In genomic region chr1:151945725-151946365, GRCh38 we compare ENCODE assay signal across 8 cellular contexts. TPM values are rescaled to one million over a fixed set of nuclear protein-coding genes. Genes with fewer than 3 reads are reported as not detected.
DNase-seq lines count a peak whose midpoint lies in the region; ATAC-seq, FAIRE-seq and TF ChIP-seq lines count a peak whose summit lies in the region.

No MANE protein-coding gene starts in this region.

- no peak for ATAC-seq in GM21717 (IDR thresholded peaks at IDR 0.05; ENCODE audit: unreplicated experiment)

- H3K9me3 ChIP-seq in parathyroid adenoma (ENCODE audit: control insufficient read depth, low read length) (no peaks in the 10 kb centered on the region), tibial nerve (no peaks in the 10 kb centered on the region)

- WGBS in tibial nerve, 2 donors: 18 to 31% methylated on average over 8 of the region's 8 CpGs

- H3K36me3 ChIP-seq in parathyroid adenoma (ENCODE audit: control insufficient read depth, insufficient read depth, low read length) (no peaks in the 10 kb centered on the region), tibial nerve (no peaks in the 10 kb centered on the region)

- no peak for TF ChIP-seq POLR2A in tibial nerve (IDR thresholded peaks at IDR 0.05)

- FAIRE-seq in RCC 7860 (lab: Jason Lieb, UNC): no peak

- peak overlapping the region; percentile 44 for H3K27ac ChIP-seq in parathyroid adenoma
- H3K27ac ChIP-seq in tibial nerve: peak overlapping the region; percentile 60 to 93 (median 76)

- H3K27me3 ChIP-seq in parathyroid adenoma (ENCODE audit: control insufficient read depth, insufficient read depth, low read length): no peaks in the 10 kb centered on the region
- no peaks in the 10 kb centered on the region for H3K27me3 ChIP-seq in tibial nerve

- POLR2A ChIA-PET in HEK293T (lab: Yijun Ruan, JAX): interaction anchor here (1.1 to 2.1 kb wide), 4 partner anchors 22 to 47 kb away, joined by 3 to 7 read pairs (median 4); partner anchors contain the start of gene THEM4

- TF ChIP-seq CTCF in AG09309 (IDR thresholded peaks at IDR 0.05; ENCODE audit: control insufficient read depth, insufficient read depth, low read depth, low read length, missing control alignments) (no peak), parathyroid adenoma (IDR thresholded peaks at IDR 0.05) (no peak), tibial nerve (IDR thresholded peaks at IDR 0.05) (peak in 1 of 5 experiments; percentile 29)

- peak; percentile 66 to 88 for TF ChIP-seq EP300 in tibial nerve (IDR thresholded peaks at IDR 0.05)

- H3K9ac ChIP-seq in parathyroid adenoma: no peak overlapping the region

- peak overlapping the region; percentile 38 for H2AFZ ChIP-seq in parathyroid adenoma

- H3K4me3 ChIP-seq in AG09309 (ENCODE audit: control insufficient read depth, low read depth, low read length) (no peak overlapping the region), parathyroid adenoma (ENCODE audit: low read depth, low read length) (no peak overlapping the region), tibial nerve (peak overlapping the region in 1 of 4 donors; percentile 14)

- CTCF ChIA-PET in HEK293T (lab: Yijun Ruan, JAX): interaction anchor here (0.9 to 1.5 kb wide), 3 partner anchors 23 to 89 kb away, joined by 3 to 5 read pairs (median 3); no protein-coding TSS in a partner anchor

- DNase-seq in AG09309 (ENCODE audit: low read depth) (peak; percentile 95), HEK293T (ENCODE audit: extremely low spot score) (peak; percentile 79), RCC 7860 (ENCODE audit: low spot score) (peak; percentile 93), fibroblast of the conjunctiva (ENCODE audit: low read depth) (peak; percentile 99), tibial nerve (ENCODE audit: low spot score in 2 of 2) (peak; percentile 85 to 91)
- DNase-seq in activated T-cell treated with anti-CD3 and anti-CD28 coated beads, Interleukin-2, amount 50 U/mL, for 48 hours: peak; percentile 72 to 74

- H3K4me1 ChIP-seq in parathyroid adenoma (no peaks in the 10 kb centered on the region), tibial nerve (peaks cover 0 to 58% (median 22%) of the 10 kb centered on the region in 4 donors)

- peak overlapping the region; percentile 18 for H3K4me2 ChIP-seq in parathyroid adenoma (ENCODE audit: low read length)

- no peaks in the 10 kb centered on the region for H3K79me2 ChIP-seq in parathyroid adenoma

TF ChIP-seq in HEK293T, 16 proteins besides CTCF, POLR2A, EP300 and RAD21:
- TF ChIP-seq LEF1 (IDR thresholded peaks at IDR 0.05; ENCODE audit: borderline replicate concordance) (no peak), CTBP1 (IDR thresholded peaks at IDR 0.05; ENCODE audit: borderline replicate concordance) (peak; percentile 64; the same call in 1 of the 2 replicates), HDGF (IDR thresholded peaks at IDR 0.05; ENCODE audit: borderline replicate concordance) (no peak)

RNA-seq across cellular contexts. Expression of gene THEM4, which starts 36.5 kb away (rescaled TPM):
- 10 to 100 TPM; 17.7 to 48.6 (median 32.3) TPM for total RNA-seq in tibial nerve

RNA-seq across cellular contexts. Expression of gene S100A10, which starts 47.8 kb away (rescaled TPM):
- total RNA-seq in tibial nerve: 100 to 1,000 TPM; 108 to 230 (median 192) TPM
